16 cellular contexts compared by ENCODE assay signal in genomic region chr1:96388421-96389310, GRCh38.
A peak's percentile ranks its signal among the peaks of the same experiment; 100 is the strongest.
DNase-seq lines count a peak whose midpoint lies in the region; ATAC-seq and TF ChIP-seq lines count a peak whose summit lies in the region.
"Had no signal": no experiment of that assay in that cellular context is flagged by ENCODE, and none has a peak within 500 bp of the region (broad histone marks: within the 10 kb centered on the region; RNA-seq: fewer than 3 reads in every experiment).

No MANE protein-coding gene starts in this region.

- intact Hi-C loops in upper lobe of right lung (cut with DNase I) = no loop called here

- no peak overlapping the region for H3K9ac ChIP-seq in skeletal muscle satellite cell (ENCODE audit: low read depth, low read length)

- H3K9me3 ChIP-seq in skeletal muscle satellite cell (replicated peaks; ENCODE audit: low read length) (no peaks in the 10 kb centered on the region), upper lobe of right lung (no peaks in the 10 kb centered on the region)
- H3K9me3 ChIP-seq: adrenal gland, gastroesophageal sphincter, mucosa of descending colon had no signal

- DNase-seq in HS-27A (ENCODE audit: low read depth) = peak; percentile 77
- peak; percentile 82 for DNase-seq in astrocyte of the hippocampus (ENCODE audit: low read depth, low spot score)
- DNase-seq in glomerular endothelial cell (ENCODE audit: extremely low read depth, low read depth, low spot score) = peak; percentile 96
- DNase-seq in H7 = no peak
- DNase-seq in nucleus accumbens (lab: John Stamatoyannopoulos, UW) = no peak
- DNase-seq in upper lobe of right lung = no peak
- DNase-seq in stimulated activated naive CD4-positive, alpha-beta T cell treated with Interleukin-2 at 50 U/mL for 16 hours (lab: John Stamatoyannopoulos, UW) = no peak
- DNase-seq: adrenal gland; CD4-positive, alpha-beta memory T cell; DND-41; dorsolateral prefrontal cortex; mucosa of descending colon; stimulated activated CD4-positive, alpha-beta T cell treated with anti-CD3 and anti-CD28 coated beads, Interleukin-15, amount 100 ng/mL, for 24 hours had no signal

- no peak for TF ChIP-seq CTCF in upper lobe of right lung (IDR thresholded peaks at IDR 0.05)

- no peak overlapping the region for H3K27ac ChIP-seq in upper lobe of right lung
- H3K27ac ChIP-seq: adrenal gland, dorsolateral prefrontal cortex, gastroesophageal sphincter had no signal

- H3K4me2 ChIP-seq in skeletal muscle satellite cell (ENCODE audit: low read length) = peak overlapping the region; percentile 30

- H3K4me1 ChIP-seq in skeletal muscle satellite cell (ENCODE audit: control insufficient read depth, insufficient read depth, low read length) (peaks cover 12% of the 10 kb centered on the region), upper lobe of right lung (no peaks in the 10 kb centered on the region)
- H3K4me1 ChIP-seq: gastroesophageal sphincter had no signal

- ATAC-seq in upper lobe of right lung = no peak
- ATAC-seq: activated T-helper 17 cell treated with anti-CD3 and anti-CD28 coated beads, Interleukin-2, amount 50 U/mL, for 72 hours; gastroesophageal sphincter; mucosa of descending colon had no signal

- H3K36me3 ChIP-seq in skeletal muscle satellite cell (ENCODE audit: insufficient read depth, low read length) = no peaks in the 10 kb centered on the region
- H3K36me3 ChIP-seq in H7 (replicated peaks; ENCODE audit: control insufficient read depth, insufficient read depth, low read length) = no peaks in the 10 kb centered on the region
- H3K36me3 ChIP-seq in upper lobe of right lung = no peaks in the 10 kb centered on the region
- H3K36me3 ChIP-seq: adrenal gland, gastroesophageal sphincter had no signal

- H3K27me3 ChIP-seq in skeletal muscle satellite cell (ENCODE audit: control insufficient read depth, insufficient read depth, low read length) (no peaks in the 10 kb centered on the region), H7 (ENCODE audit: control insufficient read depth, insufficient read depth, low read length) (no peaks in the 10 kb centered on the region), upper lobe of right lung (no peaks in the 10 kb centered on the region)
- H3K27me3 ChIP-seq: adrenal gland, dorsolateral prefrontal cortex, gastroesophageal sphincter had no signal

- H3K4me3 ChIP-seq in skeletal muscle satellite cell (ENCODE audit: low read length) (no peak overlapping the region), H7 (ENCODE audit: insufficient read depth, low read depth, low read length) (no peak overlapping the region), upper lobe of right lung (no peak overlapping the region)
- H3K4me3 ChIP-seq: adrenal gland, dorsolateral prefrontal cortex, gastroesophageal sphincter, mucosa of descending colon had no signal

Comparison
In these comparisons a context has a peak if more than half of its experiments do, and no peak if none do; other contexts are left out.
1. DNase-seq: peak in HS-27A (single experiment), astrocyte of the hippocampus (single experiment) and glomerular endothelial cell (single experiment); none in H7 (single experiment), nucleus accumbens (0 of 56), upper lobe of right lung (single experiment) and stimulated activated naive CD4-positive, alpha-beta T cell treated with Interleukin-2 at 50 U/mL for 16 hours (single experiment).